ENCODE assay signal across 13 cellular contexts in the genomic region with DNA sequence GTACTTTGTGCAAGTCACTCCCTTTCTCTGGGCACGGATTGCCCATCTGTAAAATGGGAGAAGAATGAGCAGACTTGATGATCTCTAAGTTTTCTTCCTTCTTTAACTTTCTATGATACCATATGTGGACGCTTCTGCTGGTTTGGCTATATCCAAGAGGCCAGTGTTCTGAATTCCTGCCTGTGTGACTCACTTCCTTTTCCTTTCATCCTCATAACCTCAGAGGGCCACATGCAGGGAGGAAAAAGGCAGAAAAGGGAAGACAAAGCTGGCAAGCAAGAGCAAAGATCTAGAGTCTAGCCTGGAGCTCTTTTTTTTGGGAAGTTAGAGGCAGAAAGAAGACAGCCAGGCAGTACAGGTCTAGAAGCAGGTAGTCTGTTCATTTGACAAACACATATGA.
DNase-seq lines count a peak whose midpoint lies in the region; ATAC-seq and TF ChIP-seq lines count a peak whose summit lies in the region.
"Had no signal": no experiment of that assay in that cellular context is flagged by ENCODE, and none has a peak within 500 bp of the region (broad histone marks: within the 10 kb centered on the region; RNA-seq: fewer than 3 reads in every experiment).

No MANE protein-coding gene starts in this region.

- H3K9me3 Mint-ChIP-seq in nephron progenitor cell: no peaks in the 10 kb centered on the region

- H3K27ac Mint-ChIP-seq in nephron progenitor cell: no peak overlapping the region

- H3K79me2 ChIP-seq in fibroblast of lung (ENCODE audit: control insufficient read depth, insufficient read depth, low read length) (no peaks in the 10 kb centered on the region), trophoblast cell (ENCODE audit: control insufficient read depth, insufficient read depth, low read length, poor library complexity) (peaks cover 3% of the 10 kb centered on the region)

- H3K27me3 Mint-ChIP-seq in nephron progenitor cell (ENCODE audit: low read depth, poor library complexity): peaks cover 4% of the 10 kb centered on the region

- no peak overlapping the region for H3K23ac ChIP-seq in trophoblast cell (ENCODE audit: low read length)

- H3K9me3 ChIP-seq in fibroblast of lung (ENCODE audit: control insufficient read depth, insufficient read depth, low read depth, low read length) (no peaks in the 10 kb centered on the region), trophoblast cell (ENCODE audit: insufficient read depth, low read depth, low read length) (no peaks in the 10 kb centered on the region)
- H3K9me3 ChIP-seq: HAP-1, tibial artery had no signal

- no peak overlapping the region for H3K4me3 Mint-ChIP-seq in nephron progenitor cell

- H3K4me2 ChIP-seq in fibroblast of lung (ENCODE audit: extremely low read depth, insufficient read depth, low read length) (peak overlapping the region; percentile 56), trophoblast cell (ENCODE audit: low read length) (no peak overlapping the region)

- H3K9ac ChIP-seq in fibroblast of lung (ENCODE audit: insufficient read depth, low read length): no peak overlapping the region
- no peak overlapping the region for H3K9ac ChIP-seq in trophoblast cell (ENCODE audit: low read length)

- H4K20me1 ChIP-seq in fibroblast of lung (ENCODE audit: control insufficient read depth, extremely low read depth, insufficient read depth, low read length): no peaks in the 10 kb centered on the region

- H4K12ac ChIP-seq in trophoblast cell (ENCODE audit: low read depth, low read length): no peak overlapping the region

- H4K8ac ChIP-seq in trophoblast cell (ENCODE audit: low read depth, low read length): no peak overlapping the region

- H3K79me1 ChIP-seq in trophoblast cell (ENCODE audit: low read length): peaks cover 6% of the 10 kb centered on the region

- no peaks in the 10 kb centered on the region for H3K36me3 Mint-ChIP-seq in nephron progenitor cell (ENCODE audit: low read depth)

- H3K27ac ChIP-seq in RWPE1 (no peak overlapping the region), fibroblast of lung (ENCODE audit: insufficient read depth, low read length) (peak overlapping the region; percentile 82), trophoblast cell (ENCODE audit: low read depth, low read length) (peak overlapping the region; percentile 62)
- H3K27ac ChIP-seq: tibial artery had no signal

- H3K14ac ChIP-seq in trophoblast cell (ENCODE audit: low read length): no peak overlapping the region

- CTCF ChIA-PET in RWPE1 (lab: Yijun Ruan, JAX): no interaction called here

- H2BK12ac ChIP-seq in trophoblast cell (ENCODE audit: low read length): no peak overlapping the region

- DNase-seq in H7 (peak; percentile 19), RWPE1 (ENCODE audit: low spot score) (peak; percentile 71), fibroblast of lung (ENCODE audit: low read depth in 2 of 2) (peak; percentile 85 to 95), trophoblast cell (peak in 1 of 2 donors; percentile 30), nephron progenitor cell (no peak), Ammon's horn (ENCODE audit: low spot score) (no peak)
- DNase-seq in stimulated activated CD4-positive, alpha-beta T cell treated with anti-CD3 and anti-CD28 coated beads, Interleukin-15, amount 100 ng/mL, for 24 hours: no peak
- DNase-seq: activated naive CD4-positive, alpha-beta T cell treated with anti-CD3 and anti-CD28 coated beads, Interleukin-2, amount 50 U/mL, for 16 hours; NCI-H1694; tibial artery had no signal

- H3K4me3 ChIP-seq in H7 (ENCODE audit: insufficient read depth, low read depth, low read length) (no peak overlapping the region), fibroblast of lung (replicated peaks in 1 of 4; ENCODE audit: control extremely low read depth in 1 of 4, insufficient read depth in 1 of 4, low read depth in 3 of 4, low read length in 4 of 4) (no peak overlapping the region), trophoblast cell (ENCODE audit: low read depth, low read length) (no peak overlapping the region)
- H3K4me3 ChIP-seq: GM12878, HAP-1, tibial artery had no signal

- H3K4ac ChIP-seq in trophoblast cell (ENCODE audit: low read depth, low read length): no peak overlapping the region

- H3K18ac ChIP-seq in trophoblast cell (ENCODE audit: low read length): no peak overlapping the region

- H2BK5ac ChIP-seq in trophoblast cell (ENCODE audit: low read depth, low read length, poor library complexity): no peak overlapping the region

- H4K91ac ChIP-seq in trophoblast cell (ENCODE audit: low read depth, low read length): no peak overlapping the region

- peaks cover 16% of the 10 kb centered on the region for H3K4me1 ChIP-seq in fibroblast of lung (ENCODE audit: control insufficient read depth, extremely low read depth, insufficient read depth, low read length)
- peaks cover 12% of the 10 kb centered on the region in 2 experiments for H3K4me1 ChIP-seq in trophoblast cell (ENCODE audit: control insufficient read depth in 1 of 2, insufficient read depth in 2 of 2, low read length in 2 of 2)
- H3K4me1 ChIP-seq: HAP-1, tibial artery had no signal

- no peak overlapping the region for H2AK5ac ChIP-seq in trophoblast cell (ENCODE audit: low read length)

- peaks cover 36% of the 10 kb centered on the region for H3K4me1 Mint-ChIP-seq in nephron progenitor cell

- H2AFZ ChIP-seq in fibroblast of lung (ENCODE audit: low read length) (peak overlapping the region; percentile 34), trophoblast cell (ENCODE audit: insufficient read depth, low read length, poor library complexity) (no peak overlapping the region)

- WGBS in trophoblast cell (ENCODE audit: extremely low coverage, insufficient coverage, insufficient read length): no CpG with 5 or more reads among the region's 2 CpGs

- H3K36me3 ChIP-seq in H7 (replicated peaks; ENCODE audit: control insufficient read depth, insufficient read depth, low read length) (no peaks in the 10 kb centered on the region), fibroblast of lung (ENCODE audit: control insufficient read depth, insufficient read depth, low read length) (no peaks in the 10 kb centered on the region), trophoblast cell (ENCODE audit: control insufficient read depth in 1 of 2, insufficient read depth in 2 of 2, low read length in 2 of 2) (no peaks in the 10 kb centered on the region)
- H3K36me3 ChIP-seq: HAP-1 had no signal

- POLR2A ChIA-PET in RWPE1 (lab: Yijun Ruan, JAX; ENCODE audit: low non-redundant PET): no interaction called here

- ATAC-seq in HG02623 (IDR thresholded peaks at IDR 0.05; ENCODE audit: unreplicated experiment): no peak
- ATAC-seq: GM12878 had no signal

- no peak for TF ChIP-seq CTCF in RWPE1 (conservative IDR thresholded peaks at IDR 0.05; ENCODE audit: low read depth)
- TF ChIP-seq CTCF in fibroblast of lung (conservative IDR thresholded peaks at IDR 0.05 in 1 of 2, IDR thresholded peaks at IDR 0.05 in 1 of 2; ENCODE audit: low read depth in 1 of 2, low read length in 2 of 2): no peak
- TF ChIP-seq CTCF in nephron progenitor cell (IDR thresholded peaks at IDR 0.05): no peak

- no peaks in the 10 kb centered on the region; the same call in 1 of the 2 replicates for H3K27me3 ChIP-seq in H7 (ENCODE audit: control insufficient read depth, insufficient read depth, low read length)
- no peaks in the 10 kb centered on the region for H3K27me3 ChIP-seq in fibroblast of lung (ENCODE audit: control insufficient read depth, insufficient read depth, low read length)
- no peaks in the 10 kb centered on the region for H3K27me3 ChIP-seq in trophoblast cell (ENCODE audit: insufficient read depth, low read length)
- H3K27me3 ChIP-seq: tibial artery had no signal

- H2BK120ac ChIP-seq in trophoblast cell (ENCODE audit: insufficient read depth, low read length, poor library complexity): no peak overlapping the region

Comparison
In these comparisons a context has a peak if more than half of its experiments do, and no peak if none do; other contexts are left out.
1. DNase-seq: peak in H7 (single experiment), RWPE1 (single experiment) and fibroblast of lung (2 of 2); none in nephron progenitor cell (single experiment), Ammon's horn (single experiment) and stimulated activated CD4-positive, alpha-beta T cell treated with anti-CD3 and anti-CD28 coated beads, Interleukin-15, amount 100 ng/mL, for 24 hours (single experiment).